ENCODE assay signal across 20 cellular contexts in genomic region chr14:30272848-30273563, GRCh38.
DNase-seq lines count a peak whose midpoint lies in the region; ATAC-seq and TF ChIP-seq lines count a peak whose summit lies in the region.
"Had no signal": no experiment of that assay in that cellular context is flagged by ENCODE, and none has a peak within 500 bp of the region (broad histone marks: within the 10 kb centered on the region; RNA-seq: fewer than 3 reads in every experiment).

No MANE protein-coding gene starts in this region.

- no peak overlapping the region for H3K4ac ChIP-seq in neuronal stem cell (ENCODE audit: low read length)

- peaks cover 5% of the 10 kb centered on the region for H3K36me3 Mint-ChIP-seq in brain
- H3K36me3 Mint-ChIP-seq in Calu3 (ENCODE audit: insufficient read depth, unreplicated experiment) = no peaks in the 10 kb centered on the region
- no peaks in the 10 kb centered on the region for H3K36me3 Mint-ChIP-seq in activated T-cell treated with anti-CD3 and anti-CD28 coated beads, Interleukin-2, amount 50 U/mL, for 4 hours (ENCODE audit: insufficient read depth)
- H3K36me3 Mint-ChIP-seq: activated CD8-positive, alpha-beta memory T cell treated with anti-CD3 and anti-CD28 coated beads, Interleukin-2, amount 10 ng/mL, durations not matched to agents 7 days and 5 days; naive thymus-derived CD4-positive, alpha-beta T cell had no signal

- peaks cover 0 to 9% (median 0%) of the 10 kb centered on the region in 3 experiments for H3K27me3 ChIP-seq in neuronal stem cell (ENCODE audit: control insufficient read depth in 3 of 3, insufficient read depth in 3 of 3, low read depth in 1 of 3, low read length in 3 of 3)
- H3K27me3 ChIP-seq: MG63 had no signal

- H3K4me3 ChIP-seq in neuronal stem cell (ENCODE audit: low read length in 2 of 2) = no peak overlapping the region
- H3K4me3 ChIP-seq: heart right ventricle, MG63 had no signal

- H3K4me1 ChIP-seq in neuronal stem cell (ENCODE audit: control insufficient read depth in 2 of 2, insufficient read depth in 1 of 2, low read depth in 1 of 2, low read length in 2 of 2) = peaks cover 3 to 14% of the 10 kb centered on the region in 2 donors
- H3K4me1 ChIP-seq: BE2C, Caco-2 had no signal

- H3K9ac ChIP-seq in neuronal stem cell (ENCODE audit: low read depth, low read length, poor library complexity) = no peak overlapping the region

- H3K27ac Mint-ChIP-seq in brain = peak overlapping the region; percentile 90 to 98 (median 98)
- no peak overlapping the region for H3K27ac Mint-ChIP-seq in Calu3 (ENCODE audit: unreplicated experiment)
- H3K27ac Mint-ChIP-seq: activated CD8-positive, alpha-beta memory T cell treated with anti-CD3 and anti-CD28 coated beads, Interleukin-2, amount 10 ng/mL, durations not matched to agents 7 days and 5 days; activated T-helper 1 cell treated with anti-CD3 and anti-CD28 coated beads, Interleukin-12 subunit alpha, Interleukin-12 subunit beta, Interleukin-2, Interleukin-4 antibody, amounts not matched to agents 30 ng/mL and 10 ng/mL and 1 ng/mL, durations not matched to agents 14 hours and 24 hours and 36 hours; naive thymus-derived CD4-positive, alpha-beta T cell had no signal

- no peak overlapping the region for H2BK120ac ChIP-seq in neuronal stem cell (ENCODE audit: low read depth, low read length)

- TF ChIP-seq CTCF in brain (conservative IDR thresholded peaks at IDR 0.05) = no peak
- no peak for TF ChIP-seq CTCF in Calu3 (IDR thresholded peaks at IDR 0.05; ENCODE audit: unreplicated experiment)

- H2BK15ac ChIP-seq in neuronal stem cell (ENCODE audit: low read length) = no peak overlapping the region

- H2BK12ac ChIP-seq in neuronal stem cell (ENCODE audit: low read length) = no peak overlapping the region

- H3K27me3 Mint-ChIP-seq in brain (no peaks in the 10 kb centered on the region), Calu3 (ENCODE audit: unreplicated experiment) (peaks cover 24% of the 10 kb centered on the region)
- H3K27me3 Mint-ChIP-seq in activated T-cell treated with anti-CD3 and anti-CD28 coated beads, Interleukin-2, amount 50 U/mL, for 4 hours (ENCODE audit: low read depth) = peaks cover 8% of the 10 kb centered on the region

- H3K4me3 Mint-ChIP-seq in brain (peak overlapping the region; percentile 18 to 81 (median 78)), Calu3 (ENCODE audit: low read depth, unreplicated experiment) (no peak overlapping the region)
- no peak overlapping the region for H3K4me3 Mint-ChIP-seq in activated T-cell treated with anti-CD3 and anti-CD28 coated beads, Interleukin-2, amount 50 U/mL, for 4 hours
- H3K4me3 Mint-ChIP-seq: activated CD8-positive, alpha-beta memory T cell treated with anti-CD3 and anti-CD28 coated beads, Interleukin-2, amount 10 ng/mL, durations not matched to agents 7 days and 5 days; activated T-helper 1 cell treated with anti-CD3 and anti-CD28 coated beads, Interleukin-12 subunit alpha, Interleukin-12 subunit beta, Interleukin-2, Interleukin-4 antibody, amounts not matched to agents 30 ng/mL and 10 ng/mL and 1 ng/mL, durations not matched to agents 14 hours and 24 hours and 36 hours; naive thymus-derived CD4-positive, alpha-beta T cell had no signal

- no CpG with 5 or more reads among the region's 10 CpGs for WGBS in neuronal stem cell (ENCODE audit: extremely low coverage in 2 of 2, insufficient read length in 2 of 2, insufficient replicate concordance in 1 of 2), 2 donors

- intact Hi-C loops in Calu3 (cut with micrococcal nuclease; ENCODE audit: unreplicated experiment) = loop anchor here (5.0 kb wide), 1 partner anchor 51 kb away; no protein-coding TSS in a partner anchor

- peaks cover 0 to 9% (median 4%) of the 10 kb centered on the region in 5 experiments for H3K9me3 Mint-ChIP-seq in brain
- H3K9me3 Mint-ChIP-seq in Calu3 (ENCODE audit: low read depth, unreplicated experiment) = peaks cover 7% of the 10 kb centered on the region
- peaks cover 6% of the 10 kb centered on the region for H3K9me3 Mint-ChIP-seq in activated T-cell treated with anti-CD3 and anti-CD28 coated beads, Interleukin-2, amount 50 U/mL, for 4 hours
- H3K9me3 Mint-ChIP-seq: activated T-helper 1 cell treated with anti-CD3 and anti-CD28 coated beads, Interleukin-12 subunit alpha, Interleukin-12 subunit beta, Interleukin-2, Interleukin-4 antibody, amounts not matched to agents 30 ng/mL and 10 ng/mL and 1 ng/mL, durations not matched to agents 14 hours and 24 hours and 36 hours had no signal

- no TSS peak for BruUV-seq in Calu3 (replicated peaks; lab: Mats Ljungman, UMichigan)

- no peak overlapping the region for H2AK5ac ChIP-seq in neuronal stem cell (ENCODE audit: low read depth, low read length)

- H2BK5ac ChIP-seq in neuronal stem cell (ENCODE audit: low read length) = no peak overlapping the region

- CTCF ChIA-PET in Calu3 (lab: Charles Lee) = interaction anchor here (2.1 kb wide), 1 partner anchor 11 kb away, joined by 8 read pairs; no protein-coding TSS in a partner anchor

- no peak for ATAC-seq in activated T-cell treated with anti-CD3 and anti-CD28 coated beads, Interleukin-2, amount 50 U/mL, for 4 hours
- ATAC-seq: activated CD8-positive, alpha-beta memory T cell treated with anti-CD3 and anti-CD28 coated beads, Interleukin-2, amount 10 ng/mL, durations not matched to agents 7 days and 5 days; heart right ventricle; naive thymus-derived CD4-positive, alpha-beta T cell had no signal

- H3K27ac ChIP-seq in neuronal stem cell (replicated peaks; ENCODE audit: low read length) = peak overlapping the region; percentile 66
- H3K27ac ChIP-seq: heart right ventricle had no signal

- H4K8ac ChIP-seq in neuronal stem cell (ENCODE audit: low read depth, low read length) = no peak overlapping the region

- no peak overlapping the region for H3K18ac ChIP-seq in neuronal stem cell (ENCODE audit: low read length)

- H2AFZ ChIP-seq in neuronal stem cell (ENCODE audit: low read length) = no peak overlapping the region

- H3K79me1 ChIP-seq in neuronal stem cell (ENCODE audit: low read depth, low read length) = no peaks in the 10 kb centered on the region

- no peak overlapping the region for H3K4me2 ChIP-seq in neuronal stem cell (ENCODE audit: insufficient read depth, low read length, poor library complexity, severe bottlenecking)

- no peak overlapping the region for H3K23ac ChIP-seq in neuronal stem cell (ENCODE audit: low read depth, low read length, poor library complexity)

- H3K9me3 ChIP-seq in neuronal stem cell (replicated peaks in 1 of 2; ENCODE audit: control insufficient read depth in 2 of 2, insufficient read depth in 1 of 2, low read depth in 1 of 2, low read length in 2 of 2) = no peaks in the 10 kb centered on the region
- H3K9me3 ChIP-seq: BE2C, Caco-2, heart right ventricle, MG63 had no signal

- H3K36me3 ChIP-seq in neuronal stem cell (replicated peaks in 1 of 2; ENCODE audit: control insufficient read depth in 2 of 2, insufficient read depth in 2 of 2, low read length in 2 of 2) = no peaks in the 10 kb centered on the region
- H3K36me3 ChIP-seq: BE2C, heart right ventricle, MG63 had no signal

- H4K91ac ChIP-seq in neuronal stem cell (ENCODE audit: low read depth, low read length, poor library complexity) = no peak overlapping the region

- no peak overlapping the region for H3K14ac ChIP-seq in neuronal stem cell (ENCODE audit: low read length)

- DNase-seq in NCI-H345 (lab: John Stamatoyannopoulos, UW) = peak; percentile 5
- DNase-seq in NCI-H345 treated with DMSO at 0.1 percent for 48 hours (lab: John Stamatoyannopoulos, UW; ENCODE audit: unreplicated experiment) = no peak
- DNase-seq in NCI-H2081 treated with DMSO at 0.1 percent for 48 hours (lab: John Stamatoyannopoulos, UW) = peak; percentile 82
- DNase-seq in neuronal stem cell (ENCODE audit: low spot score) = peak; percentile 14
- no peak for DNase-seq in Kasumi-1 (lab: John Stamatoyannopoulos, UW)
- DNase-seq in Calu3 = no peak
- DNase-seq in activated T-cell treated with anti-CD3 and anti-CD28 coated beads, Interleukin-2, amount 50 U/mL, for 4 hours = no peak
- DNase-seq: activated CD4-positive, alpha-beta T cell treated with anti-CD3 and anti-CD28 coated beads for 4 hours; activated CD8-positive, alpha-beta memory T cell treated with anti-CD3 and anti-CD28 coated beads, Interleukin-2, amount 10 ng/mL, durations not matched to agents 7 days and 5 days; activated naive CD4-positive, alpha-beta T cell treated with anti-CD3 and anti-CD28 coated beads, Interleukin-2, amount 50 U/mL, for 16 hours; BE2C; Caco-2; central memory CD4-positive, alpha-beta T cell; heart right ventricle; MG63; naive thymus-derived CD4-positive, alpha-beta T cell; NCI-H2029; T-helper 1 cell had no signal

- H3K4me1 Mint-ChIP-seq in brain = peaks cover 74% of the 10 kb centered on the region
- H3K4me1 Mint-ChIP-seq in Calu3 (ENCODE audit: low read depth, unreplicated experiment) = no peaks in the 10 kb centered on the region
- peaks cover 2% of the 10 kb centered on the region for H3K4me1 Mint-ChIP-seq in activated T-cell treated with anti-CD3 and anti-CD28 coated beads, Interleukin-2, amount 50 U/mL, for 4 hours (ENCODE audit: low read depth)

Comparison
In these comparisons a context has a peak if more than half of its experiments do, and no peak if none do; other contexts are left out.
1. DNase-seq: peak in NCI-H345 (single experiment), NCI-H2081 treated with DMSO at 0.1 percent for 48 hours (single experiment) and neuronal stem cell (single experiment); none in NCI-H345 treated with DMSO at 0.1 percent for 48 hours (single experiment), Kasumi-1 (0 of 2), Calu3 (single experiment) and activated T-cell treated with anti-CD3 and anti-CD28 coated beads, Interleukin-2, amount 50 U/mL, for 4 hours (single experiment).
2. H3K4me3 Mint-ChIP-seq: peak in brain (5 of 5); none in Calu3 (single experiment) and activated T-cell treated with anti-CD3 and anti-CD28 coated beads, Interleukin-2, amount 50 U/mL, for 4 hours (single experiment).